ENCODE assay signal across 8 cellular contexts in the genomic region with DNA sequence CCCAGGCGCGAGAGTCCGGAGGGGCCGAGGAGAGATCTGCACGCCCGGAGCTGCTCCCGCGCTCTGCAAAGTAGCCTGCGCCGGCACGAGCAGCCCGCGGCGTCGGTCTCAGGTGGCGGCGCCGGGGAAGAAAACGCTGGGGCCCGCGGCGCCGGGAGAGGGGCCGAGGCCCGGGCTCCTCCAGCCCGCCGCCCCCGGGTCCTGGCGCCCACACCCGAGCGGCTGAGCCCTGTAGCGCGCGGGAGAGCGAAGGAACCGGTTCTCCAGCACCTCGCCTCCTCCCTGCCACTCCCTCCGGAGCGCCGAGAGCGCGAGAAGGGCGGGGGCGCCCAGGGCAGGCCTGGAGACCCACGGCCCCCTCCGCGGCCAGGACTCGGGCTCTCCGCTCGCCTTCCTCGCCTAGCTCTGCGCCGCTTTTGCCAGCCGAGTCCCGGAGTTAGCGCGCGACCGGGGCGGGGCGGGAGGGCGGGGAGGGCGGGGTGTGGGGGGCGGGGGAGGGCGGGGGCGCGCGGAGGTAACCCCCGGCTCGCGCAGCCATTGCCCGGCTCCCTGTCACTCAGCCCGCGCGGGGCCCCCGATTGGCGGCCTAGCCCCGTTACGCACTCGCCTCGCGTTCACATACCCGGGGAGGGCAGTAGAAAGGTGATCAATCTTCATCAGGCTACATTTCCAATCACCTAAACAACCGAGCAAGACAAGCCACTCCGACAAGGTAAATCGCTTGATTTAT. TPM values are rescaled to one million over a fixed set of nuclear protein-coding genes. Genes with fewer than 3 reads are reported as not detected.
A peak's percentile ranks its signal among the peaks of the same experiment; 100 is the strongest.
DNase-seq lines count a peak whose midpoint lies in the region; ATAC-seq and TF ChIP-seq lines count a peak whose summit lies in the region.

TSS of gene OTX1 (plus strand) at position 645 of the 730 bp plus-strand sequence. CDS start 2,161 bp downstream, outside the sequence.

- peak within 1 kb of the TSS; percentile 75 for H3K4me3 Mint-ChIP-seq in activated CD4-positive, alpha-beta T cell treated with anti-CD3 and anti-CD28 coated beads for 36 hours

- H3K4me1 Mint-ChIP-seq in activated CD4-positive, alpha-beta T cell treated with anti-CD3 and anti-CD28 coated beads for 36 hours, result peaks cover 58% of the 10 kb centered on the region

- H3K36me3 Mint-ChIP-seq in activated CD4-positive, alpha-beta T cell treated with anti-CD3 and anti-CD28 coated beads for 36 hours (ENCODE audit: low read depth), result peaks cover 6% of the 10 kb centered on the region

- no peak for TF ChIP-seq CTCF in adrenal gland (IDR thresholded peaks at IDR 0.05)

- TF ChIP-seq POLR2A in adrenal gland (IDR thresholded peaks at IDR 0.05), result no peak

- H3K27me3 Mint-ChIP-seq in activated CD4-positive, alpha-beta T cell treated with anti-CD3 and anti-CD28 coated beads for 36 hours, result peaks cover 78% of the 10 kb centered on the region

- intact Hi-C loops in activated CD4-positive, alpha-beta T cell treated with anti-CD3 and anti-CD28 coated beads for 36 hours (cut with DNase I, micrococcal nuclease), result loop anchor here (2.0 to 10.0 kb wide), 9 partner anchors 263 to 792 kb away; partner anchors contain the start of genes MDH1 (in 2 of the 2), WDPCP (in 2 of the 2), EHBP1 (in 1 of the 2) and UGP2 (in 1 of the 2)
- intact Hi-C loops in adrenal gland (cut with DNase I), result no loop called here

- H3K27ac Mint-ChIP-seq in activated CD4-positive, alpha-beta T cell treated with anti-CD3 and anti-CD28 coated beads for 36 hours, result peak within 1 kb of the TSS; percentile 47

- H3K9ac ChIP-seq in iPS-18a (ENCODE audit: low read length), result peak within 1 kb of the TSS; percentile 6
- H3K9ac ChIP-seq in skeletal muscle tissue (ENCODE audit: low read depth in 1 of 3, low read length in 3 of 3), result peak within 1 kb of the TSS; percentile 33 to 68 (median 62)

- H3K9me3 Mint-ChIP-seq in activated CD4-positive, alpha-beta T cell treated with anti-CD3 and anti-CD28 coated beads for 36 hours (ENCODE audit: low read depth), result no peaks in the 10 kb centered on the region

- H3K4me3 ChIP-seq in HAP-1 (peak within 1 kb of the TSS; percentile 66), adrenal gland (peak within 1 kb of the TSS in 2 of 4 donors; percentile 42 to 72), iPS-18a (ENCODE audit: low read length) (peak within 1 kb of the TSS; percentile 80), skeletal muscle tissue (ENCODE audit: low read length in 3 of 3) (peak within 1 kb of the TSS; percentile 78 to 81 (median 78))

- in situ Hi-C loops in HAP-1 (cut with MboI; ENCODE audit: low sequenced_read_pairs), result no loop called here

- 0 to 2% (median 1%) methylated on average over 3 to 86 of the region's 86 CpGs for WGBS in adrenal gland, 4 donors

- ATAC-seq in activated CD4-positive, alpha-beta T cell treated with anti-CD3 and anti-CD28 coated beads for 36 hours, result peak; percentile 80

- CTCF ChIA-PET in activated CD4-positive, alpha-beta T cell treated with anti-CD3 and anti-CD28 coated beads for 36 hours (lab: Charles Lee), result no interaction called here

- H3K27ac ChIP-seq in adrenal gland (no peak within 1 kb of the TSS), iPS-18a (ENCODE audit: low read length) (no peak within 1 kb of the TSS), skeletal muscle tissue (ENCODE audit: low read depth, low read length) (no peak within 1 kb of the TSS)

- H3K27me3 ChIP-seq in HAP-1 (ENCODE audit: low read depth), result no peaks in the 10 kb centered on the region
- H3K27me3 ChIP-seq in adrenal gland, result peaks cover 73% of the 10 kb centered on the region
- peaks cover 95% of the 10 kb centered on the region for H3K27me3 ChIP-seq in iPS-18a (ENCODE audit: control insufficient read depth, insufficient read depth, low read length)
- peaks cover 80 to 88% (median 86%) of the 10 kb centered on the region in 3 donors for H3K27me3 ChIP-seq in skeletal muscle tissue (ENCODE audit: control insufficient read depth in 3 of 3, insufficient read depth in 3 of 3, low read length in 3 of 3)

- H3K36me3 ChIP-seq in HAP-1 (replicated peaks) (peaks cover 31% of the 10 kb centered on the region), adrenal gland (replicated peaks in 1 of 2) (no peaks in the 10 kb centered on the region), iPS-18a (ENCODE audit: control insufficient read depth, low read depth, low read length) (no peaks in the 10 kb centered on the region), skeletal muscle tissue (ENCODE audit: control insufficient read depth in 3 of 3, insufficient read depth in 3 of 3, low read length in 3 of 3) (peaks cover 0 to 4% (median 0%) of the 10 kb centered on the region in 3 donors)

- no peaks in the 10 kb centered on the region for H3K9me3 ChIP-seq in HAP-1
- no peaks in the 10 kb centered on the region for H3K9me3 ChIP-seq in adrenal gland (replicated peaks in 1 of 3)
- no peaks in the 10 kb centered on the region for H3K9me3 ChIP-seq in iPS-18a (ENCODE audit: control insufficient read depth, low read depth, low read length)
- H3K9me3 ChIP-seq in skeletal muscle tissue (ENCODE audit: control insufficient read depth in 3 of 3, low read length in 3 of 3), result no peaks in the 10 kb centered on the region

- peak; percentile 80 for DNase-seq in activated CD4-positive, alpha-beta T cell treated with anti-CD3 and anti-CD28 coated beads for 36 hours
- no peak for DNase-seq in activated CD4-positive, alpha-beta T cell treated with anti-CD3 and anti-CD28 coated beads for 4 hours
- DNase-seq in HAP-1 (ENCODE audit: low spot score in 2 of 2) (peak; percentile 87 to 93), Kasumi-1 (lab: John Stamatoyannopoulos, UW) (peak; percentile 55 to 64), adrenal gland (peak in 6 of 7 donors; percentile 14 to 73 (median 60))

- peaks cover 7% of the 10 kb centered on the region for H3K4me1 ChIP-seq in HAP-1
- peaks cover 17 to 30% of the 10 kb centered on the region in 2 donors for H3K4me1 ChIP-seq in adrenal gland (replicated peaks in 1 of 2)
- H3K4me1 ChIP-seq in iPS-18a (ENCODE audit: control insufficient read depth, low read depth, low read length), result peaks cover 56% of the 10 kb centered on the region
- peaks cover 16 to 39% (median 29%) of the 10 kb centered on the region in 3 donors for H3K4me1 ChIP-seq in skeletal muscle tissue (ENCODE audit: control insufficient read depth in 3 of 3, insufficient read depth in 3 of 3, low read length in 3 of 3)

- POLR2A ChIA-PET in activated CD4-positive, alpha-beta T cell treated with anti-CD3 and anti-CD28 coated beads for 36 hours (lab: Charles Lee), result no interaction called here

TF ChIP-seq in PFSK-1, 5 proteins besides CTCF, POLR2A, EP300 and RAD21:
- TF ChIP-seq POLR2AphosphoS5 (IDR thresholded peaks at IDR 0.05; ENCODE audit: low read depth, low read length) (peak; percentile 57), FOXP2 (optimal IDR thresholded peaks at IDR 0.05; ENCODE audit: borderline replicate concordance, extremely low read depth, extremely low read length, insufficient read depth) (no peak), TAF1 (IDR thresholded peaks at IDR 0.05; ENCODE audit: borderline replicate concordance, insufficient read depth, low read length) (no peak)

RNA-seq across cellular contexts. Expression of gene OTX1, which starts in this region (rescaled TPM):
- not detected for total RNA-seq in activated CD4-positive, alpha-beta T cell treated with anti-CD3 and anti-CD28 coated beads for 36 hours
- 2.6 TPM for polyA plus RNA-seq in PFSK-1 (2012; ENCODE audit: insufficient read length, low read depth)
- total RNA-seq in adrenal gland (not detected), skeletal muscle tissue (not detected)
- polyA plus RNA-seq in adrenal gland, result under 1 TPM in 1 of 3 donors, not detected in 2; 0.24 TPM

Comparison
In these comparisons a context has a peak if more than half of its experiments do, and no peak if none do; other contexts are left out.
1. Peak in DNase-seq and ATAC-seq in activated CD4-positive, alpha-beta T cell treated with anti-CD3 and anti-CD28 coated beads for 36 hours; RNA of the gene not detected or under 1 TPM.
2. Peak in DNase-seq in adrenal gland; RNA of the gene not detected or under 1 TPM.
3. DNase-seq: peak in HAP-1 (2 of 2) and Kasumi-1 (2 of 2); none in activated CD4-positive, alpha-beta T cell treated with anti-CD3 and anti-CD28 coated beads for 4 hours (0 of 2).
4. intact Hi-C loops: an anchor here in activated CD4-positive, alpha-beta T cell treated with anti-CD3 and anti-CD28 coated beads for 36 hours (2.0 to 10.0 kb wide); none called in adrenal gland.